Comparison of ENCODE assay signal across 8 cellular contexts in genomic region chr16:78100162-78100467, GRCh38. TPM values are rescaled to one million over a fixed set of nuclear protein-coding genes. Genes with fewer than 3 reads are reported as not detected.
DNase-seq lines count a peak whose midpoint lies in the region; ATAC-seq and TF ChIP-seq lines count a peak whose summit lies in the region.

No MANE protein-coding gene starts in this region.

- H3K4me1 ChIP-seq in left ventricle myocardium inferior (peaks cover 22% of the 10 kb centered on the region), lung (ENCODE audit: control insufficient read depth in 2 of 2, insufficient read depth in 2 of 2, low read length in 2 of 2) (peaks cover 6 to 14% of the 10 kb centered on the region in 2 donors), uterus (no peaks in the 10 kb centered on the region)

- no peaks in the 10 kb centered on the region for H3K9me3 ChIP-seq in left ventricle myocardium inferior (replicated peaks)
- no peaks in the 10 kb centered on the region for H3K9me3 ChIP-seq in lung (ENCODE audit: control insufficient read depth in 2 of 2, insufficient read depth in 1 of 2, low read length in 1 of 2)
- no peaks in the 10 kb centered on the region for H3K9me3 ChIP-seq in uterus

- WGBS in lung, 2 donors: 24 to 32% methylated on average over 6 of the region's 6 CpGs

- H3K4me1 Mint-ChIP-seq in activated naive CD8-positive, alpha-beta T cell treated with anti-CD3 and anti-CD28 coated beads, Interleukin-2, amount 50 U/mL, for 24 hours: peaks cover 17% of the 10 kb centered on the region

- H3K36me3 ChIP-seq in left ventricle myocardium inferior (no peaks in the 10 kb centered on the region), lung (ENCODE audit: control insufficient read depth in 2 of 2, insufficient read depth in 2 of 2, low read length in 2 of 2) (peaks cover 0 to 2% of the 10 kb centered on the region in 2 donors), uterus (no peaks in the 10 kb centered on the region)

- H3K36me3 Mint-ChIP-seq in activated naive CD8-positive, alpha-beta T cell treated with anti-CD3 and anti-CD28 coated beads, Interleukin-2, amount 50 U/mL, for 24 hours (ENCODE audit: low read depth): no peaks in the 10 kb centered on the region

- no peak for TF ChIP-seq CTCF in left ventricle myocardium inferior (IDR thresholded peaks at IDR 0.05; ENCODE audit: borderline replicate concordance)
- TF ChIP-seq CTCF in lung (IDR thresholded peaks at IDR 0.05; ENCODE audit: control extremely low read depth, extremely low read depth): no peak
- no peak for TF ChIP-seq CTCF in uterus (IDR thresholded peaks at IDR 0.05)

- TF ChIP-seq POLR2A in uterus (IDR thresholded peaks at IDR 0.05): no peak

- H3K4me3 Mint-ChIP-seq in activated naive CD8-positive, alpha-beta T cell treated with anti-CD3 and anti-CD28 coated beads, Interleukin-2, amount 50 U/mL, for 24 hours: peak overlapping the region; percentile 86

- H3K27ac Mint-ChIP-seq in activated naive CD8-positive, alpha-beta T cell treated with anti-CD3 and anti-CD28 coated beads, Interleukin-2, amount 50 U/mL, for 24 hours: peak overlapping the region; percentile 73

- H3K4me3 ChIP-seq in left ventricle myocardium inferior (peak overlapping the region; percentile 96), lung (peak overlapping the region; percentile 80), uterus (peak overlapping the region; percentile 82 to 91)

- H3K27me3 ChIP-seq in left ventricle myocardium inferior (ENCODE audit: low read depth) (peaks cover under 1% of the 10 kb centered on the region), lung (ENCODE audit: control insufficient read depth, insufficient read depth) (no peaks in the 10 kb centered on the region), uterus (no peaks in the 10 kb centered on the region)

- intact Hi-C loops in left ventricle myocardium inferior (cut with micrococcal nuclease) (no loop called here), left cardiac atrium (cut with DNase I) (no loop called here), uterus (cut with DNase I; ENCODE audit: low total_unique reads) (no loop called here)

- peak overlapping the region; percentile 94 for H3K27ac ChIP-seq in left ventricle myocardium inferior (replicated peaks)
- no peak overlapping the region for H3K27ac ChIP-seq in lung (ENCODE audit: low read depth in 1 of 2, low read length in 1 of 2)
- H3K27ac ChIP-seq in uterus: peak overlapping the region; percentile 92 to 93

- no peaks in the 10 kb centered on the region for H3K27me3 Mint-ChIP-seq in activated naive CD8-positive, alpha-beta T cell treated with anti-CD3 and anti-CD28 coated beads, Interleukin-2, amount 50 U/mL, for 24 hours

- no peak for DNase-seq in left ventricle myocardium inferior
- DNase-seq in left cardiac atrium: no peak
- no peak for DNase-seq in activated naive CD8-positive, alpha-beta T cell treated with anti-CD3 and anti-CD28 coated beads, Interleukin-2, amount 50 U/mL, for 24 hours
- DNase-seq in lung (ENCODE audit: low spot score): no peak
- no peak for DNase-seq in uterus
- DNase-seq in NCI-H526 treated with DMSO at 0.1 percent for 48 hours (lab: John Stamatoyannopoulos, UW): no peak
- DNase-seq in C1 segment of cervical spinal cord (lab: John Stamatoyannopoulos, UW): no peak
- DNase-seq in COLO668 (lab: John Stamatoyannopoulos, UW; ENCODE audit: unreplicated experiment): no peak

- no peak for ATAC-seq in left cardiac atrium
- ATAC-seq in activated naive CD8-positive, alpha-beta T cell treated with anti-CD3 and anti-CD28 coated beads, Interleukin-2, amount 50 U/mL, for 24 hours: no peak
- no peak for ATAC-seq in lung (ENCODE audit: insufficient read depth, low FRiP score)

- no peaks in the 10 kb centered on the region for H3K9me3 Mint-ChIP-seq in activated naive CD8-positive, alpha-beta T cell treated with anti-CD3 and anti-CD28 coated beads, Interleukin-2, amount 50 U/mL, for 24 hours

RNA-seq across cellular contexts. Expression of gene WWOX, which starts 0.7 kb away (rescaled TPM):
- total RNA-seq in left ventricle myocardium inferior: 8.9 TPM
- 1 to 10 TPM; 7.6 to 8.6 TPM for total RNA-seq in left cardiac atrium
- total RNA-seq in lung: 10 to 100 TPM; 26.7 to 61.5 TPM
- polyA plus RNA-seq in lung: 1 to 10 TPM; 5.4 to 10.0 TPM
- 10 to 100 TPM; 34.1 to 99.9 (median 55.8) TPM for total RNA-seq in uterus

Comparison
In these comparisons a context has a peak if more than half of its experiments do, and no peak if none do; other contexts are left out.
1. H3K27ac ChIP-seq: peak in left ventricle myocardium inferior (single experiment) and uterus (2 of 2); none in lung (0 of 2).
2. Peak in every context shown above with its lines, with median percentiles within 50 percentile points of each other: H3K4me3 ChIP-seq.